ENCODE assay signal across 2 cellular contexts in genomic region chr12:93451423-93452158, GRCh38.
TF ChIP-seq lines count a peak whose summit lies in the region.

No MANE protein-coding gene starts in this region.

TF ChIP-seq in IMR-90, 13 proteins besides CTCF, POLR2A, EP300 and RAD21:
- TF ChIP-seq CEBPB (IDR thresholded peaks at IDR 0.05; ENCODE audit: low read depth, low read length) (no peak), CHD1 (IDR thresholded peaks at IDR 0.05; ENCODE audit: low read depth, low read length) (no peak), RCOR1 (IDR thresholded peaks at IDR 0.05; ENCODE audit: insufficient replicate concordance, low read length) (no peak), NFE2L2 (IDR thresholded peaks at IDR 0.05; ENCODE audit: low read depth, low read length) (no peak), ELK1 (IDR thresholded peaks at IDR 0.05; ENCODE audit: borderline replicate concordance, low read depth, low read length) (no peak), FOS (IDR thresholded peaks at IDR 0.05; ENCODE audit: low read depth, low read length) (no peak), MXI1 (IDR thresholded peaks at IDR 0.05; ENCODE audit: borderline replicate concordance, low read depth, low read length) (no peak), RFX5 (IDR thresholded peaks at IDR 0.05; ENCODE audit: low read depth, low read length) (no peak), BHLHE40 (IDR thresholded peaks at IDR 0.05; ENCODE audit: low read depth, low read length) (no peak), USF2 (IDR thresholded peaks at IDR 0.05; ENCODE audit: low read depth, low read length) (no peak), MAZ (IDR thresholded peaks at IDR 0.05; ENCODE audit: borderline replicate concordance, low read depth, low read length) (no peak), MAFK (IDR thresholded peaks at IDR 0.05; ENCODE audit: low read depth, low read length) (no peak), SMC3 (IDR thresholded peaks at IDR 0.05; ENCODE audit: low read depth, low read length) (no peak)

TF ChIP-seq in SK-N-SH treated with all-trans-retinoic acid at 6 μM for 48 hours, 23 proteins besides CTCF, POLR2A, EP300 and RAD21:
- TF ChIP-seq CSDC2 (CRISPR knock-in tag; IDR thresholded peaks at IDR 0.05) (no peak), POU6F1 (CRISPR knock-in tag; IDR thresholded peaks at IDR 0.05; ENCODE audit: borderline replicate concordance, low read depth) (no peak), ZNF8 (CRISPR knock-in tag; IDR thresholded peaks at IDR 0.05) (no peak), ZNF565 (CRISPR knock-in tag; conservative IDR thresholded peaks at IDR 0.05; ENCODE audit: low read depth) (no peak), ZFP3 (CRISPR knock-in tag; IDR thresholded peaks at IDR 0.05) (no peak), ISL1 (CRISPR knock-in tag; IDR thresholded peaks at IDR 0.05) (no peak), TCF4 (CRISPR knock-in tag; IDR thresholded peaks at IDR 0.05; ENCODE audit: borderline replicate concordance) (no peak), RARB (CRISPR knock-in tag; IDR thresholded peaks at IDR 0.05) (no peak), ARNTL (CRISPR knock-in tag; IDR thresholded peaks at IDR 0.05; ENCODE audit: borderline replicate concordance, low read depth) (no peak), OSR1 (CRISPR knock-in tag; IDR thresholded peaks at IDR 0.05) (no peak)
